In the genomic region with DNA sequence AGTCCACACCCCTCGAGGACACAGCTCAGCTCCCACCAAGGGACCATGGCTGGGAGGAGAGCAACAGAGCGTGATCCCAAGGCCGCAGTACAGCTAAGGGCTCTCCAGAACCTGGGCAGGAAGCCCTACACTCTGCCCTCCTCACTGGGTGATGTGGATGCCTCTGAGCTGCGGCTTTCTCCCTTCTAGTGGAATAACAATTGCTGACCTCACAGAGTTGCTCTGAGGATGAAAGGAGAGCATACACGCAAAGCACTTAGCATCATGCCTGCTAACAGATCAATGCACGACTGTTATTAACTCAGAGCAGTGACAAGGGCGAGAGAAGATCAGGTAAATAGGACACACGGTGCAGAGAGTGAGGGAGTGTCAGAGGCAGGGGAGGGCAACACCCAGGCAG, we compare ENCODE assay signal across 15 cellular contexts.
DNase-seq lines count a peak whose midpoint lies in the region; FAIRE-seq and TF ChIP-seq lines count a peak whose summit lies in the region.
"Had no signal": no experiment of that assay in that cellular context is flagged by ENCODE, and none has a peak within 500 bp of the region (broad histone marks: within the 10 kb centered on the region; RNA-seq: fewer than 3 reads in every experiment).

No MANE protein-coding gene starts in this region.

- H3K36me3 Mint-ChIP-seq in activated naive CD4-positive, alpha-beta T cell treated with anti-CD3 and anti-CD28 coated beads, Interleukin-2, amount 10 ng/mL, durations not matched to agents 7 days and 5 days: peaks cover 9% of the 10 kb centered on the region
- H3K36me3 Mint-ChIP-seq in activated naive CD4-positive, alpha-beta T cell treated with anti-CD3 and anti-CD28 coated beads for 36 hours (ENCODE audit: low read depth): no peaks in the 10 kb centered on the region
- H3K36me3 Mint-ChIP-seq in H9 (ENCODE audit: insufficient read depth in 1 of 3, low read depth in 3 of 3) (no peaks in the 10 kb centered on the region), brain (no peaks in the 10 kb centered on the region), progenitor cell of endocrine pancreas (ENCODE audit: insufficient read depth) (no peaks in the 10 kb centered on the region)

- H3K4ac ChIP-seq in H9 (ENCODE audit: low read depth, low read length): no peak overlapping the region

- no peaks in the 10 kb centered on the region for H4K20me1 ChIP-seq in H9 (ENCODE audit: control insufficient read depth, insufficient read depth, insufficient read length)

- no peaks in the 10 kb centered on the region for H3K27me3 ChIP-seq in H9 (ENCODE audit: insufficient read depth, low read length)
- H3K27me3 ChIP-seq: gastroesophageal sphincter, uterus had no signal

- no peak overlapping the region for H4K5ac ChIP-seq in H9 (ENCODE audit: insufficient read length, low read depth, low read length)

- TF ChIP-seq CTCF in H9 (conservative IDR thresholded peaks at IDR 0.05) (no peak), brain (conservative IDR thresholded peaks at IDR 0.05) (no peak), progenitor cell of endocrine pancreas (IDR thresholded peaks at IDR 0.05; ENCODE audit: unreplicated experiment) (no peak), coronary artery (IDR thresholded peaks at IDR 0.05) (no peak)

- H3K23ac ChIP-seq in H9 (ENCODE audit: insufficient read length, low read depth, low read length): no peak overlapping the region

- no peak overlapping the region for H2BK120ac ChIP-seq in H9 (ENCODE audit: low read depth, low read length, poor library complexity, severe bottlenecking)

- WGBS in H9 (ENCODE audit: extremely low coverage, insufficient read length, low lambda C conversion rate): no CpG with 5 or more reads among the region's 8 CpGs

- no peaks in the 10 kb centered on the region for H3K9me3 ChIP-seq in H9 (ENCODE audit: control insufficient read depth, low read depth, low read length)
- H3K9me3 ChIP-seq: gastroesophageal sphincter, uterus had no signal

- H2BK5ac ChIP-seq in H9 (ENCODE audit: insufficient read length, low read length): no peak overlapping the region

- no peak for DNase-seq in activated naive CD4-positive, alpha-beta T cell treated with anti-CD3 and anti-CD28 coated beads, Interleukin-2, amount 10 ng/mL, durations not matched to agents 7 days and 5 days
- DNase-seq in activated naive CD4-positive, alpha-beta T cell treated with anti-CD3 and anti-CD28 coated beads for 36 hours: no peak
- DNase-seq in H9 (peak; percentile 24), progenitor cell of endocrine pancreas (ENCODE audit: low spot score, unreplicated experiment) (no peak), coronary artery (ENCODE audit: low spot score) (no peak), GM12892 (ENCODE audit: insufficient read length) (no peak), NK-92 (lab: John Stamatoyannopoulos, UW; ENCODE audit: unreplicated experiment) (no peak)
- DNase-seq: activated B cell treated with CpG ODN at 0.5 μM for 24 hours, activated T-cell treated with anti-CD3 and anti-CD28 coated beads for 4 hours, immature natural killer cell, NCI-H446, uterus had no signal

- H3K27me3 Mint-ChIP-seq in activated naive CD4-positive, alpha-beta T cell treated with anti-CD3 and anti-CD28 coated beads, Interleukin-2, amount 10 ng/mL, durations not matched to agents 7 days and 5 days: no peaks in the 10 kb centered on the region
- H3K27me3 Mint-ChIP-seq in activated naive CD4-positive, alpha-beta T cell treated with anti-CD3 and anti-CD28 coated beads for 36 hours (ENCODE audit: low read depth): no peaks in the 10 kb centered on the region
- H3K27me3 Mint-ChIP-seq in H9 (ENCODE audit: low read depth) (peaks cover 4% of the 10 kb centered on the region), brain (peaks cover 12% of the 10 kb centered on the region), progenitor cell of endocrine pancreas (peaks cover 42% of the 10 kb centered on the region)
- H3K27me3 Mint-ChIP-seq: activated B cell treated with CpG ODN at 0.5 μM for 24 hours had no signal

- H3K79me1 ChIP-seq in H9 (ENCODE audit: insufficient read depth, low read depth, low read length, poor library complexity, severe bottlenecking): no peaks in the 10 kb centered on the region

- H3K4me3 ChIP-seq in coronary artery: no peak overlapping the region
- H3K4me3 ChIP-seq: gastroesophageal sphincter, smooth muscle cell, uterus had no signal

- no peak overlapping the region for H2AK5ac ChIP-seq in H9 (ENCODE audit: insufficient read length, low read length)

- no peak overlapping the region for H3K9ac ChIP-seq in H9 (ENCODE audit: extremely low read depth, insufficient read length, low read length)

- no peak overlapping the region for H3K18ac ChIP-seq in H9 (ENCODE audit: insufficient read length, low read depth, low read length)

- no peak for FAIRE-seq in GM12892 (lab: Jason Lieb, UNC)

- no peaks in the 10 kb centered on the region for H3K9me3 Mint-ChIP-seq in activated naive CD4-positive, alpha-beta T cell treated with anti-CD3 and anti-CD28 coated beads, Interleukin-2, amount 10 ng/mL, durations not matched to agents 7 days and 5 days
- H3K9me3 Mint-ChIP-seq in activated naive CD4-positive, alpha-beta T cell treated with anti-CD3 and anti-CD28 coated beads for 36 hours: no peaks in the 10 kb centered on the region
- no peaks in the 10 kb centered on the region; a peak in 1 of 5 replicates for H3K9me3 Mint-ChIP-seq in H9
- H3K9me3 Mint-ChIP-seq in brain: peaks cover 0 to 5% (median 0%) of the 10 kb centered on the region in 5 experiments
- no peaks in the 10 kb centered on the region for H3K9me3 Mint-ChIP-seq in progenitor cell of endocrine pancreas (ENCODE audit: low read depth)
- H3K9me3 Mint-ChIP-seq: activated B cell treated with CpG ODN at 0.5 μM for 24 hours, immature natural killer cell had no signal

- no peaks in the 10 kb centered on the region for H3K79me2 ChIP-seq in H9 (ENCODE audit: insufficient read depth, low read length)

- no peak overlapping the region for H4K8ac ChIP-seq in H9 (replicated peaks; ENCODE audit: insufficient read length, low read depth, low read length)

- H2BK20ac ChIP-seq in H9 (ENCODE audit: low read depth, low read length, poor library complexity, severe bottlenecking): no peak overlapping the region

- no peak overlapping the region for H4K91ac ChIP-seq in H9 (ENCODE audit: insufficient read length, low read depth, low read length)

- intact Hi-C loops in activated naive CD4-positive, alpha-beta T cell treated with anti-CD3 and anti-CD28 coated beads for 36 hours (cut with micrococcal nuclease): no loop called here

- H3K4me3 Mint-ChIP-seq in activated naive CD4-positive, alpha-beta T cell treated with anti-CD3 and anti-CD28 coated beads, Interleukin-2, amount 10 ng/mL, durations not matched to agents 7 days and 5 days: no peak overlapping the region
- H3K4me3 Mint-ChIP-seq in activated naive CD4-positive, alpha-beta T cell treated with anti-CD3 and anti-CD28 coated beads for 36 hours: no peak overlapping the region
- H3K4me3 Mint-ChIP-seq in H9 (no peak overlapping the region), brain (no peak overlapping the region), progenitor cell of endocrine pancreas (ENCODE audit: low read depth) (no peak overlapping the region)
- H3K4me3 Mint-ChIP-seq: activated B cell treated with CpG ODN at 0.5 μM for 24 hours, immature natural killer cell had no signal

- no peak overlapping the region for H3K14ac ChIP-seq in H9 (ENCODE audit: insufficient read depth, low read length)

- peak overlapping the region; percentile 24 for H3K27ac Mint-ChIP-seq in activated naive CD4-positive, alpha-beta T cell treated with anti-CD3 and anti-CD28 coated beads, Interleukin-2, amount 10 ng/mL, durations not matched to agents 7 days and 5 days
- no peak overlapping the region for H3K27ac Mint-ChIP-seq in activated naive CD4-positive, alpha-beta T cell treated with anti-CD3 and anti-CD28 coated beads for 36 hours
- no peak overlapping the region for H3K27ac Mint-ChIP-seq in H9
- H3K27ac Mint-ChIP-seq in brain: peak overlapping the region in 4 of 5 experiments; percentile 5 to 64 (median 16)
- H3K27ac Mint-ChIP-seq in progenitor cell of endocrine pancreas: peak overlapping the region; percentile 25
- H3K27ac Mint-ChIP-seq: activated B cell treated with CpG ODN at 0.5 μM for 24 hours had no signal

- no peak overlapping the region for H3K56ac ChIP-seq in H9 (ENCODE audit: insufficient read length, low read depth, low read length)

- CTCF ChIA-PET in activated naive CD4-positive, alpha-beta T cell treated with anti-CD3 and anti-CD28 coated beads, Interleukin-2, amount 10 ng/mL, durations not matched to agents 7 days and 5 days (lab: Charles Lee): interaction anchor here (0.9 to 1.2 kb wide), 3 partner anchors 9 to 20 kb away, joined by 3 to 6 read pairs (median 3); no protein-coding TSS in a partner anchor
- CTCF ChIA-PET in activated naive CD4-positive, alpha-beta T cell treated with anti-CD3 and anti-CD28 coated beads for 36 hours (lab: Charles Lee): interaction anchor here (0.8 to 1.0 kb wide), 3 partner anchors 18 to 66 kb away, joined by 3 read pairs; no protein-coding TSS in a partner anchor

- no peak overlapping the region for H3K27ac ChIP-seq in H9 (ENCODE audit: insufficient read length, low read depth, low read length)
- H3K27ac ChIP-seq in coronary artery: no peak overlapping the region
- H3K27ac ChIP-seq: gastroesophageal sphincter, uterus had no signal

- H3T11ph ChIP-seq in H9 (ENCODE audit: low read length): no peak overlapping the region

- H3K4me1 Mint-ChIP-seq in activated naive CD4-positive, alpha-beta T cell treated with anti-CD3 and anti-CD28 coated beads, Interleukin-2, amount 10 ng/mL, durations not matched to agents 7 days and 5 days: peaks cover 76% of the 10 kb centered on the region
- peaks cover 64% of the 10 kb centered on the region for H3K4me1 Mint-ChIP-seq in activated naive CD4-positive, alpha-beta T cell treated with anti-CD3 and anti-CD28 coated beads for 36 hours (ENCODE audit: low read depth)
- H3K4me1 Mint-ChIP-seq in H9 (peaks cover 21 to 26% of the 10 kb centered on the region in 2 experiments), brain (peaks cover 9% of the 10 kb centered on the region), progenitor cell of endocrine pancreas (ENCODE audit: low read depth) (peaks cover 26% of the 10 kb centered on the region)

- H2BK12ac ChIP-seq in H9 (ENCODE audit: insufficient read length, low read depth, low read length): no peak overlapping the region

- no peaks in the 10 kb centered on the region; the same call in 1 of the 2 replicates for H3K4me1 ChIP-seq in H9 (ENCODE audit: insufficient read depth, low read length)
- H3K4me1 ChIP-seq: uterus had no signal

- no peak overlapping the region for H2BK15ac ChIP-seq in H9 (ENCODE audit: low read depth, low read length)

- no peak overlapping the region for H3K4me2 ChIP-seq in H9 (ENCODE audit: insufficient read depth, insufficient read length, low read length)
- H3K4me2 ChIP-seq: smooth muscle cell had no signal

- H3K23me2 ChIP-seq in H9 (ENCODE audit: insufficient read length, low read depth, low read length, poor library complexity, severe bottlenecking): no peaks in the 10 kb centered on the region

- TF ChIP-seq POLR2A in GM12892 (IDR thresholded peaks at IDR 0.05; ENCODE audit: low read depth, low read length): no peak

- H2AFZ ChIP-seq in H9 (ENCODE audit: low read length): no peak overlapping the region

Comparison
In these comparisons a context has a peak if more than half of its experiments do, and no peak if none do; other contexts are left out.
1. H3K27ac Mint-ChIP-seq: peak in activated naive CD4-positive, alpha-beta T cell treated with anti-CD3 and anti-CD28 coated beads, Interleukin-2, amount 10 ng/mL, durations not matched to agents 7 days and 5 days (single experiment), brain (4 of 5) and progenitor cell of endocrine pancreas (single experiment); none in activated naive CD4-positive, alpha-beta T cell treated with anti-CD3 and anti-CD28 coated beads for 36 hours (single experiment) and H9 (0 of 3).